In genomic region chr11:96389604-96390402, GRCh38 we compare ENCODE assay signal across 1 cellular context.
TF ChIP-seq lines count a peak whose summit lies in the region.

Gene CCDC82 (minus strand): TSS chr11:96389912. CDS start chr11:96384747, 5,165 bp downstream.
Gene JRKL (plus strand): TSS chr11:96390013. CDS start chr11:96390650, 637 bp downstream.

TF ChIP-seq in HepG2, 621 proteins besides CTCF, POLR2A, EP300 and RAD21 (continued from another document and continues in another):
- TF ChIP-seq, protein P1, sequence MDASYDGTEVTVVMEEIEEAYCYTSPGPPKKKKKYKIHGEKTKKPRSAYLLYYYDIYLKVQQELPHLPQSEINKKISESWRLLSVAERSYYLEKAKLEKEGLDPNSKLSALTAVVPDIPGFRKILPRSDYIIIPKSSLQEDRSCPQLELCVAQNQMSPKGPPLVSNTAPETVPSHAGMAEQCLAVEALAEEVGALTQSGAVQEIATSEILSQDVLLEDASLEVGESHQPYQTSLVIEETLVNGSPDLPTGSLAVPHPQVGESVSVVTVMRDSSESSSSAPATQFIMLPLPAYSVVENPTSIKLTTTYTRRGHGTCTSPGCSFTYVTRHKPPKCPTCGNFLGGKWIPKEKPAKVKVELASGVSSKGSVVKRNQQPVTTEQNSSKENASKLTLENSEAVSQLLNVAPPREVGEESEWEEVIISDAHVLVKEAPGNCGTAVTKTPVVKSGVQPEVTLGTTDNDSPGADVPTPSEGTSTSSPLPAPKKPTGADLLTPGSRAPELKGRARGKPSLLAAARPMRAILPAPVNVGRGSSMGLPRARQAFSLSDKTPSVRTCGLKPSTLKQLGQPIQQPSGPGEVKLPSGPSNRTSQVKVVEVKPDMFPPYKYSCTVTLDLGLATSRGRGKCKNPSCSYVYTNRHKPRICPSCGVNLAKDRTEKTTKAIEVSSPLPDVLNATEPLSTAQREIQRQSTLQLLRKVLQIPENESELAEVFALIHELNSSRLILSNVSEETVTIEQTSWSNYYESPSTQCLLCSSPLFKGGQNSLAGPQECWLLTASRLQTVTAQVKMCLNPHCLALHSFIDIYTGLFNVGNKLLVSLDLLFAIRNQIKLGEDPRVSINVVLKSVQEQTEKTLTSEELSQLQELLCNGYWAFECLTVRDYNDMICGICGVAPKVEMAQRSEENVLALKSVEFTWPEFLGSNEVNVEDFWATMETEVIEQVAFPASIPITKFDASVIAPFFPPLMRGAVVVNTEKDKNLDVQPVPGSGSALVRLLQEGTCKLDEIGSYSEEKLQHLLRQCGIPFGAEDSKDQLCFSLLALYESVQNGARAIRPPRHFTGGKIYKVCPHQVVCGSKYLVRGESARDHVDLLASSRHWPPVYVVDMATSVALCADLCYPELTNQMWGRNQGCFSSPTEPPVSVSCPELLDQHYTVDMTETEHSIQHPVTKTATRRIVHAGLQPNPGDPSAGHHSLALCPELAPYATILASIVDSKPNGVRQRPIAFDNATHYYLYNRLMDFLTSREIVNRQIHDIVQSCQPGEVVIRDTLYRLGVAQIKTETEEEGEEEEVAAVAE (CRISPR knock-in tag; IDR thresholded peaks at IDR 0.05; ENCODE audit: borderline replicate concordance), result no peak
- TF ChIP-seq ZNF549 (CRISPR knock-in tag; IDR thresholded peaks at IDR 0.05) (no peak), ZNF510 (CRISPR knock-in tag; IDR thresholded peaks at IDR 0.05; ENCODE audit: low read depth) (peak; percentile 89; the same call in 1 of the 2 replicates), ZNF326 (CRISPR knock-in tag; IDR thresholded peaks at IDR 0.05; ENCODE audit: borderline replicate concordance) (no peak), SNAPC2 (CRISPR knock-in tag; IDR thresholded peaks at IDR 0.05) (peak; percentile 87; the same call in 1 of the 2 replicates), HOXD1 (CRISPR knock-in tag; IDR thresholded peaks at IDR 0.05) (peak; percentile 56; the same call in 1 of the 2 replicates), TFE3 (CRISPR knock-in tag; IDR thresholded peaks at IDR 0.05) (peak; percentile 79), ZNF329 (CRISPR knock-in tag; IDR thresholded peaks at IDR 0.05; ENCODE audit: low read depth) (no peak), RXRB (CRISPR knock-in tag; IDR thresholded peaks at IDR 0.05; ENCODE audit: borderline replicate concordance) (0 out of 2 replicates have a peak, but pooled peaks have one; percentile 30), TBX2 (CRISPR knock-in tag; IDR thresholded peaks at IDR 0.05; ENCODE audit: borderline replicate concordance) (peak; percentile 84), HNRNPH1 (optimal IDR thresholded peaks at IDR 0.05; ENCODE audit: low read depth, low read length) (peak; percentile 41), SP5 (CRISPR knock-in tag; IDR thresholded peaks at IDR 0.05; ENCODE audit: borderline replicate concordance, low read depth) (peak; percentile 90), MTA3 (CRISPR knock-in tag; IDR thresholded peaks at IDR 0.05) (no peak), THAP11 (CRISPR knock-in tag; IDR thresholded peaks at IDR 0.05) (peak; percentile 85), ZNF790 (CRISPR knock-in tag; IDR thresholded peaks at IDR 0.05; ENCODE audit: borderline replicate concordance) (peak; percentile 60; the same call in 1 of the 2 replicates), ARID2 (CRISPR knock-in tag; IDR thresholded peaks at IDR 0.05; ENCODE audit: borderline replicate concordance) (0 out of 2 replicates have a peak, but pooled peaks have one; percentile 71), TCF12 (IDR thresholded peaks at IDR 0.05) (no peak), TCF12 (CRISPR knock-in tag; IDR thresholded peaks at IDR 0.05) (no peak), ZNF576 (CRISPR knock-in tag; IDR thresholded peaks at IDR 0.05) (no peak), HOXA9 (CRISPR knock-in tag; IDR thresholded peaks at IDR 0.05; ENCODE audit: borderline replicate concordance) (peak; percentile 57; the same call in 1 of the 2 replicates), PHF5A (CRISPR knock-in tag; IDR thresholded peaks at IDR 0.05; ENCODE audit: low read depth, unreplicated experiment) (no peak), ZNF253 (CRISPR knock-in tag; IDR thresholded peaks at IDR 0.05; ENCODE audit: borderline replicate concordance) (no peak), THYN1 (CRISPR knock-in tag; IDR thresholded peaks at IDR 0.05; ENCODE audit: borderline replicate concordance, low read depth) (no peak), CREBL2 (CRISPR knock-in tag; IDR thresholded peaks at IDR 0.05; ENCODE audit: borderline replicate concordance) (0 out of 2 replicates have a peak, but pooled peaks have one; percentile 21), THAP8 (CRISPR knock-in tag; IDR thresholded peaks at IDR 0.05; ENCODE audit: borderline replicate concordance) (peak; percentile 87; the same call in 1 of the 2 replicates), ZNF503 (CRISPR knock-in tag; IDR thresholded peaks at IDR 0.05) (no peak; the same call in 1 of the 2 replicates), ZNF629 (CRISPR knock-in tag; conservative IDR thresholded peaks at IDR 0.05) (no peak), FOXJ3 (CRISPR knock-in tag; IDR thresholded peaks at IDR 0.05; ENCODE audit: borderline replicate concordance) (peak; percentile 29; the same call in 1 of the 2 replicates), SRSF4 (IDR thresholded peaks at IDR 0.05; ENCODE audit: low read depth, low read length, poor library complexity, severe bottlenecking) (no peak), THAP7 (CRISPR knock-in tag; IDR thresholded peaks at IDR 0.05) (no peak; the same call in 1 of the 2 replicates), SALL2 (CRISPR knock-in tag; IDR thresholded peaks at IDR 0.05) (peak; percentile 37), YY1 (IDR thresholded peaks at IDR 0.05; ENCODE audit: insufficient read depth, insufficient replicate concordance, low read depth, low read length) (peak; percentile 43), ZNF839 (CRISPR knock-in tag; IDR thresholded peaks at IDR 0.05; ENCODE audit: borderline replicate concordance) (no peak), HNRNPL (IDR thresholded peaks at IDR 0.05; ENCODE audit: low read depth, low read length) (0 out of 2 replicates have a peak, but pooled peaks have one; percentile 8), MEIS1 (CRISPR knock-in tag; IDR thresholded peaks at IDR 0.05; ENCODE audit: borderline replicate concordance) (peak; percentile 76), HNF4A (CRISPR knock-in tag; IDR thresholded peaks at IDR 0.05) (no peak)
- TF ChIP-seq, protein P2, sequence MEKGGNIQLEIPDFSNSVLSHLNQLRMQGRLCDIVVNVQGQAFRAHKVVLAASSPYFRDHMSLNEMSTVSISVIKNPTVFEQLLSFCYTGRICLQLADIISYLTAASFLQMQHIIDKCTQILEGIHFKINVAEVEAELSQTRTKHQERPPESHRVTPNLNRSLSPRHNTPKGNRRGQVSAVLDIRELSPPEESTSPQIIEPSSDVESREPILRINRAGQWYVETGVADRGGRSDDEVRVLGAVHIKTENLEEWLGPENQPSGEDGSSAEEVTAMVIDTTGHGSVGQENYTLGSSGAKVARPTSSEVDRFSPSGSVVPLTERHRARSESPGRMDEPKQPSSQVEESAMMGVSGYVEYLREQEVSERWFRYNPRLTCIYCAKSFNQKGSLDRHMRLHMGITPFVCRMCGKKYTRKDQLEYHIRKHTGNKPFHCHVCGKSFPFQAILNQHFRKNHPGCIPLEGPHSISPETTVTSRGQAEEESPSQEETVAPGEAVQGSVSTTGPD (CRISPR knock-in tag; IDR thresholded peaks at IDR 0.05), result no peak
- TF ChIP-seq, protein P3, sequence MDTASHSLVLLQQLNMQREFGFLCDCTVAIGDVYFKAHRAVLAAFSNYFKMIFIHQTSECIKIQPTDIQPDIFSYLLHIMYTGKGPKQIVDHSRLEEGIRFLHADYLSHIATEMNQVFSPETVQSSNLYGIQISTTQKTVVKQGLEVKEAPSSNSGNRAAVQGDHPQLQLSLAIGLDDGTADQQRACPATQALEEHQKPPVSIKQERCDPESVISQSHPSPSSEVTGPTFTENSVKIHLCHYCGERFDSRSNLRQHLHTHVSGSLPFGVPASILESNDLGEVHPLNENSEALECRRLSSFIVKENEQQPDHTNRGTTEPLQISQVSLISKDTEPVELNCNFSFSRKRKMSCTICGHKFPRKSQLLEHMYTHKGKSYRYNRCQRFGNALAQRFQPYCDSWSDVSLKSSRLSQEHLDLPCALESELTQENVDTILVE (CRISPR knock-in tag; IDR thresholded peaks at IDR 0.05), result no peak
- TF ChIP-seq, protein P4, sequence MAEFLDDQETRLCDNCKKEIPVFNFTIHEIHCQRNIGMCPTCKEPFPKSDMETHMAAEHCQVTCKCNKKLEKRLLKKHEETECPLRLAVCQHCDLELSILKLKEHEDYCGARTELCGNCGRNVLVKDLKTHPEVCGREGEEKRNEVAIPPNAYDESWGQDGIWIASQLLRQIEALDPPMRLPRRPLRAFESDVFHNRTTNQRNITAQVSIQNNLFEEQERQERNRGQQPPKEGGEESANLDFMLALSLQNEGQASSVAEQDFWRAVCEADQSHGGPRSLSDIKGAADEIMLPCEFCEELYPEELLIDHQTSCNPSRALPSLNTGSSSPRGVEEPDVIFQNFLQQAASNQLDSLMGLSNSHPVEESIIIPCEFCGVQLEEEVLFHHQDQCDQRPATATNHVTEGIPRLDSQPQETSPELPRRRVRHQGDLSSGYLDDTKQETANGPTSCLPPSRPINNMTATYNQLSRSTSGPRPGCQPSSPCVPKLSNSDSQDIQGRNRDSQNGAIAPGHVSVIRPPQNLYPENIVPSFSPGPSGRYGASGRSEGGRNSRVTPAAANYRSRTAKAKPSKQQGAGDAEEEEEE (CRISPR knock-in tag; IDR thresholded peaks at IDR 0.05; ENCODE audit: borderline replicate concordance), result no peak
- TF ChIP-seq, protein P5, sequence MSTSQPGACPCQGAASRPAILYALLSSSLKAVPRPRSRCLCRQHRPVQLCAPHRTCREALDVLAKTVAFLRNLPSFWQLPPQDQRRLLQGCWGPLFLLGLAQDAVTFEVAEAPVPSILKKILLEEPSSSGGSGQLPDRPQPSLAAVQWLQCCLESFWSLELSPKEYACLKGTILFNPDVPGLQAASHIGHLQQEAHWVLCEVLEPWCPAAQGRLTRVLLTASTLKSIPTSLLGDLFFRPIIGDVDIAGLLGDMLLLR (CRISPR knock-in tag; IDR thresholded peaks at IDR 0.05), result no peak; the same call in 1 of the 2 replicates
- TF ChIP-seq, protein P6, sequence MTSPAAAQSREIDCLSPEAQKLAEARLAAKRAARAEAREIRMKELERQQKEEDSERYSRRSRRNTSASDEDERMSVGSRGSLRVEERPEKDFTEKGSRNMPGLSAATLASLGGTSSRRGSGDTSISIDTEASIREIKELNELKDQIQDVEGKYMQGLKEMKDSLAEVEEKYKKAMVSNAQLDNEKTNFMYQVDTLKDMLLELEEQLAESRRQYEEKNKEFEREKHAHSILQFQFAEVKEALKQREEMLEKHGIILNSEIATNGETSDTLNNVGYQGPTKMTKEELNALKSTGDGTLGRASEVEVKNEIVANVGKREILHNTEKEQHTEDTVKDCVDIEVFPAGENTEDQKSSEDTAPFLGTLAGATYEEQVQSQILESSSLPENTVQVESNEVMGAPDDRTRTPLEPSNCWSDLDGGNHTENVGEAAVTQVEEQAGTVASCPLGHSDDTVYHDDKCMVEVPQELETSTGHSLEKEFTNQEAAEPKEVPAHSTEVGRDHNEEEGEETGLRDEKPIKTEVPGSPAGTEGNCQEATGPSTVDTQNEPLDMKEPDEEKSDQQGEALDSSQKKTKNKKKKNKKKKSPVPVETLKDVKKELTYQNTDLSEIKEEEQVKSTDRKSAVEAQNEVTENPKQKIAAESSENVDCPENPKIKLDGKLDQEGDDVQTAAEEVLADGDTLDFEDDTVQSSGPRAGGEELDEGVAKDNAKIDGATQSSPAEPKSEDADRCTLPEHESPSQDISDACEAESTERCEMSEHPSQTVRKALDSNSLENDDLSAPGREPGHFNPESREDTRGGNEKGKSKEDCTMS (CRISPR knock-in tag; conservative IDR thresholded peaks at IDR 0.05), result no peak
- TF ChIP-seq, protein P7, sequence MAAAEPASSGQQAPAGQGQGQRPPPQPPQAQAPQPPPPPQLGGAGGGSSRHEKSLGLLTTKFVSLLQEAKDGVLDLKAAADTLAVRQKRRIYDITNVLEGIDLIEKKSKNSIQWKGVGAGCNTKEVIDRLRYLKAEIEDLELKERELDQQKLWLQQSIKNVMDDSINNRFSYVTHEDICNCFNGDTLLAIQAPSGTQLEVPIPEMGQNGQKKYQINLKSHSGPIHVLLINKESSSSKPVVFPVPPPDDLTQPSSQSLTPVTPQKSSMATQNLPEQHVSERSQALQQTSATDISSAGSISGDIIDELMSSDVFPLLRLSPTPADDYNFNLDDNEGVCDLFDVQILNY (CRISPR knock-in tag; conservative IDR thresholded peaks at IDR 0.05), result no peak
